ENCODE assay signal across 23 cellular contexts in genomic region chr14:65428691-65429090, GRCh38. TPM values are rescaled to one million over a fixed set of nuclear protein-coding genes. Genes with fewer than 3 reads are reported as not detected.
DNase-seq lines count a peak whose midpoint lies in the region; ATAC-seq and FAIRE-seq lines count a peak whose summit lies in the region.
"Had no signal": no experiment of that assay in that cellular context is flagged by ENCODE, and none has a peak within 500 bp of the region (broad histone marks: within the 10 kb centered on the region; RNA-seq: fewer than 3 reads in every experiment).

No MANE protein-coding gene starts in this region.

- no peak overlapping the region for H2AFZ ChIP-seq in trophoblast cell (ENCODE audit: insufficient read depth, low read length, poor library complexity)

- no peaks in the 10 kb centered on the region for H3K9me3 ChIP-seq in trophoblast cell (ENCODE audit: insufficient read depth, low read depth, low read length)

- no peak for ATAC-seq in stimulated activated naive CD8-positive, alpha-beta T cell treated with anti-CD3 and anti-CD28 coated beads, Interleukin-15, Interleukin-2, amounts not matched to agents 100 U/mL and 50 U/mL, for 24 hours
- no peak for ATAC-seq in HG02885 (IDR thresholded peaks at IDR 0.05; ENCODE audit: poor library complexity, unreplicated experiment)
- ATAC-seq: PC-3 had no signal

- no peaks in the 10 kb centered on the region for H3K9me3 Mint-ChIP-seq in stimulated activated naive CD8-positive, alpha-beta T cell treated with anti-CD3 and anti-CD28 coated beads, Interleukin-15, Interleukin-2, amounts not matched to agents 100 ng/mL and 50 ng/mL, for 24 hours
- H3K9me3 Mint-ChIP-seq in IgD-negative memory B cell, result no peaks in the 10 kb centered on the region

- H3K36me3 Mint-ChIP-seq in stimulated activated naive CD8-positive, alpha-beta T cell treated with anti-CD3 and anti-CD28 coated beads, Interleukin-15, Interleukin-2, amounts not matched to agents 100 ng/mL and 50 ng/mL, for 24 hours (ENCODE audit: low read depth), result peaks cover 55% of the 10 kb centered on the region
- peaks cover 2% of the 10 kb centered on the region for H3K36me3 Mint-ChIP-seq in IgD-negative memory B cell

- no peak overlapping the region for H3K18ac ChIP-seq in trophoblast cell (ENCODE audit: low read length)

- no peaks in the 10 kb centered on the region for H3K27me3 ChIP-seq in trophoblast cell (ENCODE audit: insufficient read depth, low read length)

- H3K27me3 Mint-ChIP-seq in stimulated activated naive CD8-positive, alpha-beta T cell treated with anti-CD3 and anti-CD28 coated beads, Interleukin-15, Interleukin-2, amounts not matched to agents 100 ng/mL and 50 ng/mL, for 24 hours, result no peaks in the 10 kb centered on the region
- no peaks in the 10 kb centered on the region for H3K27me3 Mint-ChIP-seq in IgD-negative memory B cell

- FAIRE-seq in frontal cortex (lab: Jason Lieb, UNC), result no peak
- FAIRE-seq: GM12891, H1 had no signal

- H3K36me3 ChIP-seq in trophoblast cell (ENCODE audit: control insufficient read depth in 1 of 2, insufficient read depth in 2 of 2, low read length in 2 of 2), result peaks cover 0 to 3% of the 10 kb centered on the region in 2 experiments

- WGBS in trophoblast cell (ENCODE audit: extremely low coverage, insufficient coverage, insufficient read length), result no CpG with 5 or more reads among the region's 2 CpGs

- H3K4me1 ChIP-seq in trophoblast cell (ENCODE audit: control insufficient read depth in 1 of 2, insufficient read depth in 2 of 2, low read length in 2 of 2), result peaks cover 12 to 19% of the 10 kb centered on the region in 2 experiments

- H3K4ac ChIP-seq in trophoblast cell (ENCODE audit: low read depth, low read length), result peak overlapping the region; percentile 83

- H3K27ac Mint-ChIP-seq in stimulated activated naive CD8-positive, alpha-beta T cell treated with anti-CD3 and anti-CD28 coated beads, Interleukin-15, Interleukin-2, amounts not matched to agents 100 ng/mL and 50 ng/mL, for 24 hours, result peak overlapping the region; percentile 18
- peak overlapping the region in 2 of 3 donors; percentile 58 to 65 for H3K27ac Mint-ChIP-seq in IgD-negative memory B cell
- H3K27ac Mint-ChIP-seq: CD14-positive monocyte had no signal

- peaks cover 28% of the 10 kb centered on the region for H3K79me1 ChIP-seq in trophoblast cell (ENCODE audit: low read length)

- H4K12ac ChIP-seq in trophoblast cell (ENCODE audit: low read depth, low read length), result no peak overlapping the region

- no peak overlapping the region for H3K4me3 Mint-ChIP-seq in stimulated activated naive CD8-positive, alpha-beta T cell treated with anti-CD3 and anti-CD28 coated beads, Interleukin-15, Interleukin-2, amounts not matched to agents 100 ng/mL and 50 ng/mL, for 24 hours
- H3K4me3 Mint-ChIP-seq in IgD-negative memory B cell, result no peak overlapping the region
- H3K4me3 Mint-ChIP-seq: CD14-positive monocyte had no signal

- H3K4me3 ChIP-seq in trophoblast cell (ENCODE audit: low read depth, low read length), result no peak overlapping the region

- peaks cover 15% of the 10 kb centered on the region for H3K79me2 ChIP-seq in trophoblast cell (ENCODE audit: control insufficient read depth, insufficient read depth, low read length, poor library complexity)

- no peak overlapping the region for H3K4me2 ChIP-seq in trophoblast cell (ENCODE audit: low read length)

- no peak overlapping the region for H2BK5ac ChIP-seq in trophoblast cell (ENCODE audit: low read depth, low read length, poor library complexity)

- peak overlapping the region; percentile 60 for H2BK120ac ChIP-seq in trophoblast cell (ENCODE audit: insufficient read depth, low read length, poor library complexity)

- DNase-seq in stimulated activated naive CD8-positive, alpha-beta T cell treated with anti-CD3 and anti-CD28 coated beads, Interleukin-15, Interleukin-2, amounts not matched to agents 100 U/mL and 50 U/mL, for 24 hours, result no peak
- DNase-seq in trophoblast cell, result no peak
- no peak for DNase-seq in medulla oblongata (ENCODE audit: extremely low spot score)
- no peak for DNase-seq in frontal cortex (ENCODE audit: low spot score in 2 of 2)
- DNase-seq: AML-193, KBM-7, MM.1S, NCI-H1048, NCI-H1417 treated with DMSO at 0.1 percent for 48 hours, NCI-H187 treated with DMSO at 0.1 percent for 48 hours, NCI-H2107, NCI-H446 treated with DMSO at 0.1 percent for 48 hours, NCI-H526 treated with DMSO at 0.1 percent for 48 hours, PC-3, RPMI8226, SHP77, T-helper 1 cell had no signal

- peaks cover 61% of the 10 kb centered on the region for H3K4me1 Mint-ChIP-seq in stimulated activated naive CD8-positive, alpha-beta T cell treated with anti-CD3 and anti-CD28 coated beads, Interleukin-15, Interleukin-2, amounts not matched to agents 100 ng/mL and 50 ng/mL, for 24 hours (ENCODE audit: low read depth)
- H3K4me1 Mint-ChIP-seq in IgD-negative memory B cell, result peaks cover 43 to 62% (median 55%) of the 10 kb centered on the region in 3 donors

- H2AK5ac ChIP-seq in trophoblast cell (ENCODE audit: low read length), result no peak overlapping the region

- no peak overlapping the region for H3K9ac ChIP-seq in trophoblast cell (ENCODE audit: low read length)

- H4K8ac ChIP-seq in trophoblast cell (ENCODE audit: low read depth, low read length), result no peak overlapping the region

- peak overlapping the region; percentile 33 for H3K27ac ChIP-seq in trophoblast cell (ENCODE audit: low read depth, low read length)

- no peak overlapping the region for H4K91ac ChIP-seq in trophoblast cell (ENCODE audit: low read depth, low read length)

- H3K14ac ChIP-seq in trophoblast cell (ENCODE audit: low read length), result no peak overlapping the region

- no peak overlapping the region for H3K23ac ChIP-seq in trophoblast cell (ENCODE audit: low read length)

- H2BK12ac ChIP-seq in trophoblast cell (ENCODE audit: low read length), result no peak overlapping the region

RNA-seq across cellular contexts. Expression of gene FUT8, which starts 16.2 kb away (rescaled TPM):
- polyA plus RNA-seq in IgD-negative memory B cell, result 14.0 TPM
- 87.3 and 91.6 TPM in 2 replicates for polyA plus RNA-seq in trophoblast cell (2013)
- total RNA-seq in frontal cortex, result 197 TPM
